Comparison of ENCODE assay signal across 10 cellular contexts in the genomic region with DNA sequence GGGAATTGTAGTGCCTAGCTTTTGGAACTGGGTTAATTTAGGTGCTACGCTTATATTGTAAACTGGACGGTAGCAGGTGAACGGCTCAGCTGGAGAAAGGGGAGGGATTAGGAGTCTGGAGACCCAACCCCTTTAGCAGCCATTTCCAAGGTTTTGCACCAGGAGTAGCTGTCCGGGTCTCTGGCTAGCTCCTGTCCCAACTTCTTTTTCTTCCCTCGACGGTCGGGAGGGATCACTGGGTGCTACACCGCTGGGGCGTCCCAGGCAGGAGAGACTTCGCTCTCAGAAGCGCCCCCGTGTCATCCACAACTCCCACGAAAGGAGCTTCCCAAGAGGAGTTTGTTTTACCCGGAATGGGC. TPM values are rescaled to one million over a fixed set of nuclear protein-coding genes. Genes with fewer than 3 reads are reported as not detected.
A peak's percentile ranks its signal among the peaks of the same experiment; 100 is the strongest.
DNase-seq lines count a peak whose midpoint lies in the region; ATAC-seq and TF ChIP-seq lines count a peak whose summit lies in the region.
"Had no signal": no experiment of that assay in that cellular context is flagged by ENCODE, and none has a peak within 500 bp of the region (broad histone marks: within the 10 kb centered on the region; RNA-seq: fewer than 3 reads in every experiment).

No MANE protein-coding gene starts in this region.

- H3K27me3 ChIP-seq in BE2C (peaks cover 17% of the 10 kb centered on the region), adipocyte (replicated peaks; ENCODE audit: control insufficient read depth, insufficient read depth, low read length) (peaks cover 57% of the 10 kb centered on the region), left lung (peaks cover 60 to 80% of the 10 kb centered on the region in 2 donors)

- peak overlapping the region; percentile 83 for H3K4me3 ChIP-seq in BE2C (ENCODE audit: low read depth, low read length)
- H3K4me3 ChIP-seq in adipocyte (ENCODE audit: low read length): peak overlapping the region; percentile 76
- H3K4me3 ChIP-seq in left lung: no peak overlapping the region

- H3K9me3 Mint-ChIP-seq in activated CD8-positive, alpha-beta T cell treated with anti-CD3 and anti-CD28 coated beads, Interleukin-2, amount 10 ng/mL, durations not matched to agents 7 days and 5 days (ENCODE audit: insufficient read depth): no peaks in the 10 kb centered on the region

- intact Hi-C loops in left lung (cut with DNase I) (no loop called here), sciatic nerve (cut with DNase I) (no loop called here)

- no peaks in the 10 kb centered on the region for H3K4me1 ChIP-seq in BE2C
- peaks cover 21% of the 10 kb centered on the region for H3K4me1 ChIP-seq in adipocyte (ENCODE audit: control insufficient read depth, insufficient read depth, low read length)
- peaks cover 13% of the 10 kb centered on the region in 2 donors for H3K4me1 ChIP-seq in left lung

- no peak overlapping the region for H3K27ac Mint-ChIP-seq in activated CD8-positive, alpha-beta T cell treated with anti-CD3 and anti-CD28 coated beads, Interleukin-2, amount 10 ng/mL, durations not matched to agents 7 days and 5 days
- H3K27ac Mint-ChIP-seq: CD8-positive, alpha-beta memory T cell had no signal

- H3K9ac ChIP-seq in adipocyte (ENCODE audit: low read length): no peak overlapping the region

- no peaks in the 10 kb centered on the region for H3K36me3 Mint-ChIP-seq in activated CD8-positive, alpha-beta T cell treated with anti-CD3 and anti-CD28 coated beads, Interleukin-2, amount 10 ng/mL, durations not matched to agents 7 days and 5 days (ENCODE audit: low read depth)
- H3K36me3 Mint-ChIP-seq: CD8-positive, alpha-beta memory T cell had no signal

- H3K36me3 ChIP-seq in BE2C (no peaks in the 10 kb centered on the region), adipocyte (ENCODE audit: control insufficient read depth, insufficient read depth, low read length, severe bottlenecking) (no peaks in the 10 kb centered on the region), left lung (no peaks in the 10 kb centered on the region)

- POLR2A ChIA-PET in activated CD8-positive, alpha-beta T cell treated with anti-CD3 and anti-CD28 coated beads, Interleukin-2, amount 10 ng/mL, durations not matched to agents 7 days and 5 days (lab: Charles Lee): no interaction called here

- no peak overlapping the region for H3K27ac ChIP-seq in left lung

- no peak for TF ChIP-seq CTCF in BE2C (IDR thresholded peaks at IDR 0.05; ENCODE audit: low read depth, low read length)
- TF ChIP-seq CTCF in left lung (IDR thresholded peaks at IDR 0.05): no peak

- ATAC-seq in left lung (peak; percentile 73), GM21360 (IDR thresholded peaks at IDR 0.05; ENCODE audit: unreplicated experiment) (no peak), sciatic nerve (no peak)
- no peak for ATAC-seq in activated CD8-positive, alpha-beta T cell treated with anti-CD3 and anti-CD28 coated beads, Interleukin-2, amount 10 ng/mL, durations not matched to agents 7 days and 5 days

- DNase-seq in BE2C (peak; percentile 64), NCI-H1694 (lab: John Stamatoyannopoulos, UW) (peak; percentile 90), adipocyte (ENCODE audit: low read depth) (no peak), left lung (no peak), sciatic nerve (ENCODE audit: low spot score) (no peak)
- no peak for DNase-seq in activated CD8-positive, alpha-beta T cell treated with anti-CD3 and anti-CD28 coated beads, Interleukin-2, amount 10 ng/mL, durations not matched to agents 7 days and 5 days
- no peak for DNase-seq in activated CD4-positive, alpha-beta T cell treated with anti-CD3 and anti-CD28 coated beads for 1 hour
- DNase-seq: CD8-positive, alpha-beta memory T cell had no signal

- peaks cover 10% of the 10 kb centered on the region for H3K4me1 Mint-ChIP-seq in activated CD8-positive, alpha-beta T cell treated with anti-CD3 and anti-CD28 coated beads, Interleukin-2, amount 10 ng/mL, durations not matched to agents 7 days and 5 days (ENCODE audit: low read depth)

- peaks cover 39% of the 10 kb centered on the region for H3K27me3 Mint-ChIP-seq in activated CD8-positive, alpha-beta T cell treated with anti-CD3 and anti-CD28 coated beads, Interleukin-2, amount 10 ng/mL, durations not matched to agents 7 days and 5 days (ENCODE audit: low read depth)

- H3K4me3 Mint-ChIP-seq in activated CD8-positive, alpha-beta T cell treated with anti-CD3 and anti-CD28 coated beads, Interleukin-2, amount 10 ng/mL, durations not matched to agents 7 days and 5 days: no peak overlapping the region

- H3K9me3 ChIP-seq in BE2C: no peaks in the 10 kb centered on the region
- no peaks in the 10 kb centered on the region for H3K9me3 ChIP-seq in adipocyte (ENCODE audit: control insufficient read depth, low read length)
- no peaks in the 10 kb centered on the region for H3K9me3 ChIP-seq in left lung

- CTCF ChIA-PET in activated CD8-positive, alpha-beta T cell treated with anti-CD3 and anti-CD28 coated beads, Interleukin-2, amount 10 ng/mL, durations not matched to agents 7 days and 5 days (lab: Charles Lee): no interaction called here

RNA-seq across cellular contexts. Expression of a gene that starts 0.7 kb away (rescaled TPM):
- 6.1 TPM for polyA plus RNA-seq in BE2C (2012; ENCODE audit: insufficient read depth, insufficient read length, low read depth)
- total RNA-seq in left lung (not detected), sciatic nerve (not detected)
- not detected for total RNA-seq in activated CD8-positive, alpha-beta T cell treated with anti-CD3 and anti-CD28 coated beads, Interleukin-2, amount 10 ng/mL, durations not matched to agents 7 days and 5 days
- total RNA-seq: CD8-positive, alpha-beta memory T cell; fibroblast of lung had no signal
- polyA plus RNA-seq: CD8-positive, alpha-beta memory T cell; fibroblast of lung had no signal

Comparison
In these comparisons a context has a peak if more than half of its experiments do, and no peak if none do; other contexts are left out.
1. DNase-seq: peak in BE2C (single experiment) and NCI-H1694 (single experiment); none in adipocyte (single experiment), left lung (0 of 2), activated CD8-positive, alpha-beta T cell treated with anti-CD3 and anti-CD28 coated beads, Interleukin-2, amount 10 ng/mL, durations not matched to agents 7 days and 5 days (single experiment), activated CD4-positive, alpha-beta T cell treated with anti-CD3 and anti-CD28 coated beads for 1 hour (single experiment) and sciatic nerve (single experiment).
2. H3K4me3 ChIP-seq: peak in BE2C (single experiment) and adipocyte (single experiment); none in left lung (0 of 2).